In the genomic region with DNA sequence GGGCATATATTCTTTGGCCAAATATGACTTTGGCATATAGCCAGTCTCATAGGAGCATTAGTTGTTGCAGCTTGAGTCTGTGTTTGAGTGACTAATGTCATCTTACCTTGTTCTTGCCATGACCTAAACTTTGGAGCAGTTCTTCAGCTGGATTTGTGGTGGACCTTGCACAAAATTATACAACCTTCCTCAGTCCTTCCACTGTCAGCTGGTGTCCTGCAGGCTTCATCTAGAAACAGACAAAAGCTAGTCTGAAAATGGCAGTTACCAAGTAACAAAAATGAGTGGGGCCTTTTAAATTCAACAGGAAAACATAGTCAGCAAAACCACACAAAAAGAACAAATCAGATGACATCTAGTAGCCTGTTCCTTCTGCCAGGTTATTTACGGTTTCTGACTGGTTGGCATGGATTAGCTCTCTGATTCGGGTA, we compare ENCODE assay signal across 15 cellular contexts. TPM values are rescaled to one million over a fixed set of nuclear protein-coding genes. Genes with fewer than 3 reads are reported as not detected.
A peak's percentile ranks its signal among the peaks of the same experiment; 100 is the strongest.
DNase-seq lines count a peak whose midpoint lies in the region; ATAC-seq and TF ChIP-seq lines count a peak whose summit lies in the region.
"Had no signal": no experiment of that assay in that cellular context is flagged by ENCODE, and none has a peak within 500 bp of the region (broad histone marks: within the 10 kb centered on the region; RNA-seq: fewer than 3 reads in every experiment).

No MANE protein-coding gene starts in this region.

- in situ Hi-C loops in astrocyte of the spinal cord (cut with HindIII; ENCODE audit: low sequenced_read_pairs): no loop called here

- H3K9me3 ChIP-seq in skeletal muscle tissue (ENCODE audit: control insufficient read depth in 3 of 3, low read length in 3 of 3) (no peaks in the 10 kb centered on the region), Karpas-422 (ENCODE audit: low read length) (no peaks in the 10 kb centered on the region)
- H3K9me3 ChIP-seq: gastroesophageal sphincter, mucosa of descending colon had no signal

- no peaks in the 10 kb centered on the region for H3K36me3 Mint-ChIP-seq in naive thymus-derived CD8-positive, alpha-beta T cell
- H3K36me3 Mint-ChIP-seq: T-cell had no signal

- no peak overlapping the region for H2AFZ ChIP-seq in Karpas-422 (ENCODE audit: low read length)
- H2AFZ ChIP-seq: PC-9 had no signal

- peaks cover 0 to 7% of the 10 kb centered on the region in 2 donors for H3K9me3 Mint-ChIP-seq in stimulated activated naive CD8-positive, alpha-beta T cell treated with anti-CD3 and anti-CD28 coated beads, Interleukin-15, amount 100 ng/mL, for 72 hours
- peaks cover 0 to 2% (median 0%) of the 10 kb centered on the region in 9 donors for H3K9me3 Mint-ChIP-seq in naive thymus-derived CD8-positive, alpha-beta T cell
- H3K9me3 Mint-ChIP-seq: T-cell had no signal

- no peaks in the 10 kb centered on the region for H4K20me1 ChIP-seq in Karpas-422 (ENCODE audit: insufficient read depth, low read depth, low read length)

- peak; percentile 79 for DNase-seq in LHCN-M2 (ENCODE audit: low read depth)
- DNase-seq in astrocyte of the spinal cord (ENCODE audit: low read depth, low spot score): peak; percentile 47
- peak; percentile 47 for DNase-seq in foreskin melanocyte
- DNase-seq in Karpas-422: no peak
- no peak for DNase-seq in stimulated activated naive CD8-positive, alpha-beta T cell treated with anti-CD3 and anti-CD28 coated beads, Interleukin-15, amount 100 ng/mL, for 72 hours
- DNase-seq in naive thymus-derived CD8-positive, alpha-beta T cell: no peak
- DNase-seq: C1 segment of cervical spinal cord, dermis blood vessel endothelial cell, mucosa of descending colon, PC-9, posterior cingulate gyrus, T-cell had no signal

- no peak overlapping the region for H3K4me3 Mint-ChIP-seq in stimulated activated naive CD8-positive, alpha-beta T cell treated with anti-CD3 and anti-CD28 coated beads, Interleukin-15, amount 100 ng/mL, for 72 hours
- H3K4me3 Mint-ChIP-seq in naive thymus-derived CD8-positive, alpha-beta T cell: no peak overlapping the region
- H3K4me3 Mint-ChIP-seq: T-cell had no signal

- no peak overlapping the region for H3K9ac ChIP-seq in skeletal muscle tissue (ENCODE audit: low read depth in 1 of 3, low read length in 3 of 3)
- no peak overlapping the region for H3K9ac ChIP-seq in Karpas-422 (ENCODE audit: low read length)

- H3K9me2 ChIP-seq in Karpas-422 (replicated peaks; ENCODE audit: insufficient read depth, low read length): no peaks in the 10 kb centered on the region

- no peaks in the 10 kb centered on the region for H3K36me3 ChIP-seq in skeletal muscle tissue (ENCODE audit: control insufficient read depth in 3 of 3, insufficient read depth in 3 of 3, low read length in 3 of 3)
- H3K36me3 ChIP-seq in Karpas-422 (ENCODE audit: insufficient read depth, low read length): no peaks in the 10 kb centered on the region
- H3K36me3 ChIP-seq: gastroesophageal sphincter had no signal

- no peak overlapping the region for H3K4me2 ChIP-seq in Karpas-422 (ENCODE audit: low read depth, low read length, poor library complexity, severe bottlenecking)
- H3K4me2 ChIP-seq: PC-9 had no signal

- H3K27ac ChIP-seq in skeletal muscle tissue (ENCODE audit: low read depth, low read length) (peak overlapping the region; percentile 26), Karpas-422 (ENCODE audit: low read length) (no peak overlapping the region)
- H3K27ac ChIP-seq: PC-9 had no signal

- TF ChIP-seq CTCF in astrocyte of the spinal cord (IDR thresholded peaks at IDR 0.05; ENCODE audit: low read depth, low read length): no peak

- peaks cover 11 to 25% (median 15%) of the 10 kb centered on the region in 3 donors for H3K4me1 ChIP-seq in skeletal muscle tissue (ENCODE audit: control insufficient read depth in 3 of 3, insufficient read depth in 3 of 3, low read length in 3 of 3)
- H3K4me1 ChIP-seq in Karpas-422 (ENCODE audit: low read length): no peaks in the 10 kb centered on the region

- ATAC-seq in HG02885 (IDR thresholded peaks at IDR 0.05; ENCODE audit: poor library complexity, unreplicated experiment): no peak
- no peak for ATAC-seq in stimulated activated naive CD8-positive, alpha-beta T cell treated with anti-CD3 and anti-CD28 coated beads, Interleukin-15, amount 100 ng/mL, for 72 hours
- no peak for ATAC-seq in naive thymus-derived CD8-positive, alpha-beta T cell
- ATAC-seq: mucosa of descending colon, T-cell had no signal

- no peaks in the 10 kb centered on the region for H3K79me2 ChIP-seq in Karpas-422 (ENCODE audit: low read length)

- H3K4me1 Mint-ChIP-seq in stimulated activated naive CD8-positive, alpha-beta T cell treated with anti-CD3 and anti-CD28 coated beads, Interleukin-15, amount 100 ng/mL, for 72 hours: no peaks in the 10 kb centered on the region
- no peaks in the 10 kb centered on the region for H3K4me1 Mint-ChIP-seq in naive thymus-derived CD8-positive, alpha-beta T cell
- H3K4me1 Mint-ChIP-seq: T-cell had no signal

- H3K27ac Mint-ChIP-seq in stimulated activated naive CD8-positive, alpha-beta T cell treated with anti-CD3 and anti-CD28 coated beads, Interleukin-15, amount 100 ng/mL, for 72 hours: no peak overlapping the region
- no peak overlapping the region for H3K27ac Mint-ChIP-seq in naive thymus-derived CD8-positive, alpha-beta T cell
- H3K27ac Mint-ChIP-seq: T-cell had no signal

- H3K27me3 ChIP-seq in skeletal muscle tissue (ENCODE audit: control insufficient read depth in 3 of 3, insufficient read depth in 3 of 3, low read length in 3 of 3) (no peaks in the 10 kb centered on the region), Karpas-422 (ENCODE audit: low read length) (no peaks in the 10 kb centered on the region)
- H3K27me3 ChIP-seq: gastroesophageal sphincter had no signal

- POLR2A ChIA-PET in naive thymus-derived CD8-positive, alpha-beta T cell (lab: Charles Lee): no interaction called here

- H3K4me3 ChIP-seq in astrocyte of the spinal cord (ENCODE audit: low read depth, low read length) (no peak overlapping the region), skeletal muscle tissue (ENCODE audit: low read length in 3 of 3) (no peak overlapping the region), Karpas-422 (ENCODE audit: low read length) (no peak overlapping the region)
- H3K4me3 ChIP-seq: gastroesophageal sphincter, mucosa of descending colon, PC-9 had no signal

- H3K27me3 Mint-ChIP-seq in stimulated activated naive CD8-positive, alpha-beta T cell treated with anti-CD3 and anti-CD28 coated beads, Interleukin-15, amount 100 ng/mL, for 72 hours: peaks cover 10% of the 10 kb centered on the region
- peaks cover 0 to 6% (median 2%) of the 10 kb centered on the region in 5 donors for H3K27me3 Mint-ChIP-seq in naive thymus-derived CD8-positive, alpha-beta T cell

RNA-seq across cellular contexts. Expression of a gene that starts 59.5 kb away (rescaled TPM):
- total RNA-seq in LHCN-M2 (2014; rRNA removed) (20.6 and 21.4 TPM in 2 replicates), skeletal muscle tissue (14.6 TPM)
- polyA plus RNA-seq in LHCN-M2 (2012): 1.8 TPM
- total RNA-seq in Karpas-422 (2014; rRNA removed; shearing (Covaris generic); ENCODE audit: low replicate concordance): 0.14 and 0.22 TPM in 2 replicates
- total RNA-seq in naive thymus-derived CD8-positive, alpha-beta T cell: 1 to 10 TPM; 4.8 to 6.7 TPM
- polyA plus RNA-seq in naive thymus-derived CD8-positive, alpha-beta T cell: under 1 TPM; 0.35 to 0.62 (median 0.47) TPM

Comparison
In these comparisons a context has a peak if more than half of its experiments do, and no peak if none do; other contexts are left out.
1. DNase-seq: peak in LHCN-M2 (single experiment), astrocyte of the spinal cord (single experiment) and foreskin melanocyte (single experiment); none in Karpas-422 (single experiment), stimulated activated naive CD8-positive, alpha-beta T cell treated with anti-CD3 and anti-CD28 coated beads, Interleukin-15, amount 100 ng/mL, for 72 hours (0 of 2) and naive thymus-derived CD8-positive, alpha-beta T cell (0 of 10).